Comparison of ENCODE assay signal across 2 cellular contexts in the genomic region with DNA sequence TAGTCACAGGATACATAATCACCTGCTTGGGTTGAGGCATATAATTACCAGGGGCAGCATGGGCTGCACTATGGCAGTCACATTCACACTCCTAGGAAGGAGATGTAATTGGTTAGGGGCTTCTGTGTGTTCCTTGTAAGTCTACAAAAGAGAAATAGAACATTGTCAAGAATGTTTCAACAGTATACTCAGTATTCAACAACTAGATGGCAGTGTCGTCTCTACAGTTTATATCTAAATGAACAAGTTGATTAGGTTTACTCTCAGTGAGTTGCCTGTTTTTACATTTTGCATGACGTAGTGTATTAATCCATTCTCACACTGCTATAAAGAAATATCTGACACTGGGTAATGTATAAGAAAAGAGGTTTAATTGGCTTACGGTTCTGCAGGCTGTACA.
TF ChIP-seq lines count a peak whose summit lies in the region.

No MANE protein-coding gene starts in this region.

TF ChIP-seq in liver, 16 proteins besides CTCF, POLR2A, EP300 and RAD21 (continued from another document):
- TF ChIP-seq, protein P1, sequence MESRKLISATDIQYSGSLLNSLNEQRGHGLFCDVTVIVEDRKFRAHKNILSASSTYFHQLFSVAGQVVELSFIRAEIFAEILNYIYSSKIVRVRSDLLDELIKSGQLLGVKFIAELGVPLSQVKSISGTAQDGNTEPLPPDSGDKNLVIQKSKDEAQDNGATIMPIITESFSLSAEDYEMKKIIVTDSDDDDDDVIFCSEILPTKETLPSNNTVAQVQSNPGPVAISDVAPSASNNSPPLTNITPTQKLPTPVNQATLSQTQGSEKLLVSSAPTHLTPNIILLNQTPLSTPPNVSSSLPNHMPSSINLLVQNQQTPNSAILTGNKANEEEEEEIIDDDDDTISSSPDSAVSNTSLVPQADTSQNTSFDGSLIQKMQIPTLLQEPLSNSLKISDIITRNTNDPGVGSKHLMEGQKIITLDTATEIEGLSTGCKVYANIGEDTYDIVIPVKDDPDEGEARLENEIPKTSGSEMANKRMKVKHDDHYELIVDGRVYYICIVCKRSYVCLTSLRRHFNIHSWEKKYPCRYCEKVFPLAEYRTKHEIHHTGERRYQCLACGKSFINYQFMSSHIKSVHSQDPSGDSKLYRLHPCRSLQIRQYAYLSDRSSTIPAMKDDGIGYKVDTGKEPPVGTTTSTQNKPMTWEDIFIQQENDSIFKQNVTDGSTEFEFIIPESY (IDR thresholded peaks at IDR 0.05), result no peak
- TF ChIP-seq HNF4A (conservative IDR thresholded peaks at IDR 0.05) (no peak), YY1 (IDR thresholded peaks at IDR 0.05) (no peak), GABPA (IDR thresholded peaks at IDR 0.05 in 1 of 2, conservative IDR thresholded peaks at IDR 0.05 in 1 of 2) (no peak), JUND (IDR thresholded peaks at IDR 0.05) (no peak), RXRA (IDR thresholded peaks at IDR 0.05) (no peak), FOXA1 (IDR thresholded peaks at IDR 0.05) (no peak), FOXA2 (IDR thresholded peaks at IDR 0.05) (no peak), TAF1 (conservative IDR thresholded peaks at IDR 0.05) (no peak), NR2F2 (IDR thresholded peaks at IDR 0.05) (no peak), HNF4G (IDR thresholded peaks at IDR 0.05) (no peak)
- TF ChIP-seq, protein P2, sequence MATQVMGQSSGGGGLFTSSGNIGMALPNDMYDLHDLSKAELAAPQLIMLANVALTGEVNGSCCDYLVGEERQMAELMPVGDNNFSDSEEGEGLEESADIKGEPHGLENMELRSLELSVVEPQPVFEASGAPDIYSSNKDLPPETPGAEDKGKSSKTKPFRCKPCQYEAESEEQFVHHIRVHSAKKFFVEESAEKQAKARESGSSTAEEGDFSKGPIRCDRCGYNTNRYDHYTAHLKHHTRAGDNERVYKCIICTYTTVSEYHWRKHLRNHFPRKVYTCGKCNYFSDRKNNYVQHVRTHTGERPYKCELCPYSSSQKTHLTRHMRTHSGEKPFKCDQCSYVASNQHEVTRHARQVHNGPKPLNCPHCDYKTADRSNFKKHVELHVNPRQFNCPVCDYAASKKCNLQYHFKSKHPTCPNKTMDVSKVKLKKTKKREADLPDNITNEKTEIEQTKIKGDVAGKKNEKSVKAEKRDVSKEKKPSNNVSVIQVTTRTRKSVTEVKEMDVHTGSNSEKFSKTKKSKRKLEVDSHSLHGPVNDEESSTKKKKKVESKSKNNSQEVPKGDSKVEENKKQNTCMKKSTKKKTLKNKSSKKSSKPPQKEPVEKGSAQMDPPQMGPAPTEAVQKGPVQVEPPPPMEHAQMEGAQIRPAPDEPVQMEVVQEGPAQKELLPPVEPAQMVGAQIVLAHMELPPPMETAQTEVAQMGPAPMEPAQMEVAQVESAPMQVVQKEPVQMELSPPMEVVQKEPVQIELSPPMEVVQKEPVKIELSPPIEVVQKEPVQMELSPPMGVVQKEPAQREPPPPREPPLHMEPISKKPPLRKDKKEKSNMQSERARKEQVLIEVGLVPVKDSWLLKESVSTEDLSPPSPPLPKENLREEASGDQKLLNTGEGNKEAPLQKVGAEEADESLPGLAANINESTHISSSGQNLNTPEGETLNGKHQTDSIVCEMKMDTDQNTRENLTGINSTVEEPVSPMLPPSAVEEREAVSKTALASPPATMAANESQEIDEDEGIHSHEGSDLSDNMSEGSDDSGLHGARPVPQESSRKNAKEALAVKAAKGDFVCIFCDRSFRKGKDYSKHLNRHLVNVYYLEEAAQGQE (IDR thresholded peaks at IDR 0.05), result no peak
- TF ChIP-seq, protein P3, sequence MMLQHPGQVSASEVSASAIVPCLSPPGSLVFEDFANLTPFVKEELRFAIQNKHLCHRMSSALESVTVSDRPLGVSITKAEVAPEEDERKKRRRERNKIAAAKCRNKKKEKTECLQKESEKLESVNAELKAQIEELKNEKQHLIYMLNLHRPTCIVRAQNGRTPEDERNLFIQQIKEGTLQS (IDR thresholded peaks at IDR 0.05), result no peak
- TF ChIP-seq, protein P4, sequence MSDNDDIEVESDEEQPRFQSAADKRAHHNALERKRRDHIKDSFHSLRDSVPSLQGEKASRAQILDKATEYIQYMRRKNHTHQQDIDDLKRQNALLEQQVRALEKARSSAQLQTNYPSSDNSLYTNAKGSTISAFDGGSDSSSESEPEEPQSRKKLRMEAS (IDR thresholded peaks at IDR 0.05), result no peak

TF ChIP-seq in HepG2, 621 proteins besides CTCF, POLR2A, EP300 and RAD21 (continued from another document):
- TF ChIP-seq RBM22 (optimal IDR thresholded peaks at IDR 0.05; ENCODE audit: low read length) (no peak), GATAD1 (CRISPR knock-in tag; IDR thresholded peaks at IDR 0.05) (no peak), ZBTB14 (CRISPR knock-in tag; IDR thresholded peaks at IDR 0.05) (no peak), ZNF644 (CRISPR knock-in tag; IDR thresholded peaks at IDR 0.05; ENCODE audit: low read depth) (no peak), CREB3 (CRISPR knock-in tag; IDR thresholded peaks at IDR 0.05) (no peak), FOSL2 (CRISPR knock-in tag; IDR thresholded peaks at IDR 0.05) (no peak), NCOA2 (CRISPR knock-in tag; IDR thresholded peaks at IDR 0.05) (no peak), ZNF639 (CRISPR knock-in tag; conservative IDR thresholded peaks at IDR 0.05) (no peak)
